In the genomic region with DNA sequence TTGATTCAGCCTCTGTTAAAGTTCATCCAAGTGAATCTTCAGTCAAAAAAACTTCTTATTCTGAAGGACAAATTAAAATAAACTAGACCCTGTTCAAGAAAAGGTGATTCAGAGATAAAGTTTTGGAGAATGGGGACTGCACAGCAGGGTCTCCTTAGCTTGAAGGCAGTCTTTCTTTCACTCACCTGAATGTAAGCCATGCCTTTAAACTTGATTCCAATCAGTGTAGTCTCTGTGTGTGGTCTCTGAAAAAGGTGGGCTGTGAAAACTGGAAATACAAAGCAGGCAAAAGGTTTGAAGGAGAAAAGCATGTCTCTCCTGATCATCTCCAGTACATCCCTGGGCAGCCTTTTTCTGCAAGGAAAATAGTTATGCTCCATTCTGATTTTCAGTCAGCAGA, we compare ENCODE assay signal across 2 cellular contexts.
TF ChIP-seq lines count a peak whose summit lies in the region.

No MANE protein-coding gene starts in this region.

TF ChIP-seq in GM23338, 12 proteins besides CTCF, POLR2A, EP300 and RAD21 (continued from another document and continues in another):
- TF ChIP-seq ZNF462 (CRISPR knock-in tag; IDR thresholded peaks at IDR 0.05) (no peak), ZNF331 (CRISPR knock-in tag; IDR thresholded peaks at IDR 0.05; ENCODE audit: low read depth) (no peak), EZH2phosphoT487 (IDR thresholded peaks at IDR 0.05; ENCODE audit: unreplicated experiment) (no peak), REST (IDR thresholded peaks at IDR 0.05; ENCODE audit: unreplicated experiment) (no peak), ZNF114 (CRISPR knock-in tag; IDR thresholded peaks at IDR 0.05) (no peak), JUNB (IDR thresholded peaks at IDR 0.05; ENCODE audit: unreplicated experiment) (no peak), EZH2 (IDR thresholded peaks at IDR 0.05; ENCODE audit: low read depth, unreplicated experiment) (no peak), CREB1 (CRISPR knock-in tag; IDR thresholded peaks at IDR 0.05; ENCODE audit: low read depth) (no peak), NANOG (IDR thresholded peaks at IDR 0.05; ENCODE audit: borderline replicate concordance) (no peak)
- TF ChIP-seq, protein P1, sequence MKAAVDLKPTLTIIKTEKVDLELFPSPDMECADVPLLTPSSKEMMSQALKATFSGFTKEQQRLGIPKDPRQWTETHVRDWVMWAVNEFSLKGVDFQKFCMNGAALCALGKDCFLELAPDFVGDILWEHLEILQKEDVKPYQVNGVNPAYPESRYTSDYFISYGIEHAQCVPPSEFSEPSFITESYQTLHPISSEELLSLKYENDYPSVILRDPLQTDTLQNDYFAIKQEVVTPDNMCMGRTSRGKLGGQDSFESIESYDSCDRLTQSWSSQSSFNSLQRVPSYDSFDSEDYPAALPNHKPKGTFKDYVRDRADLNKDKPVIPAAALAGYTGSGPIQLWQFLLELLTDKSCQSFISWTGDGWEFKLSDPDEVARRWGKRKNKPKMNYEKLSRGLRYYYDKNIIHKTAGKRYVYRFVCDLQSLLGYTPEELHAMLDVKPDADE (IDR thresholded peaks at IDR 0.05), result no peak

TF ChIP-seq in WTC11, 78 proteins besides CTCF, POLR2A, EP300 and RAD21 (continued from another document):
- TF ChIP-seq, protein P2, sequence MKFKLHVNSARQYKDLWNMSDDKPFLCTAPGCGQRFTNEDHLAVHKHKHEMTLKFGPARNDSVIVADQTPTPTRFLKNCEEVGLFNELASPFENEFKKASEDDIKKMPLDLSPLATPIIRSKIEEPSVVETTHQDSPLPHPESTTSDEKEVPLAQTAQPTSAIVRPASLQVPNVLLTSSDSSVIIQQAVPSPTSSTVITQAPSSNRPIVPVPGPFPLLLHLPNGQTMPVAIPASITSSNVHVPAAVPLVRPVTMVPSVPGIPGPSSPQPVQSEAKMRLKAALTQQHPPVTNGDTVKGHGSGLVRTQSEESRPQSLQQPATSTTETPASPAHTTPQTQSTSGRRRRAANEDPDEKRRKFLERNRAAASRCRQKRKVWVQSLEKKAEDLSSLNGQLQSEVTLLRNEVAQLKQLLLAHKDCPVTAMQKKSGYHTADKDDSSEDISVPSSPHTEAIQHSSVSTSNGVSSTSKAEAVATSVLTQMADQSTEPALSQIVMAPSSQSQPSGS (CRISPR knock-in tag; IDR thresholded peaks at IDR 0.05; ENCODE audit: borderline replicate concordance, low read depth), result no peak
- no peak for TF ChIP-seq ZNF121 (CRISPR knock-in tag; IDR thresholded peaks at IDR 0.05)
- TF ChIP-seq HMGA2 (CRISPR knock-in tag; IDR thresholded peaks at IDR 0.05), result no peak
- TF ChIP-seq NR3C1 (CRISPR knock-in tag; conservative IDR thresholded peaks at IDR 0.05; ENCODE audit: low read depth), result no peak
- no peak for TF ChIP-seq FOXJ3 (CRISPR knock-in tag; IDR thresholded peaks at IDR 0.05; ENCODE audit: borderline replicate concordance)
- TF ChIP-seq FOXP1 (CRISPR knock-in tag; IDR thresholded peaks at IDR 0.05; ENCODE audit: borderline replicate concordance), result no peak
- TF ChIP-seq, protein P3, sequence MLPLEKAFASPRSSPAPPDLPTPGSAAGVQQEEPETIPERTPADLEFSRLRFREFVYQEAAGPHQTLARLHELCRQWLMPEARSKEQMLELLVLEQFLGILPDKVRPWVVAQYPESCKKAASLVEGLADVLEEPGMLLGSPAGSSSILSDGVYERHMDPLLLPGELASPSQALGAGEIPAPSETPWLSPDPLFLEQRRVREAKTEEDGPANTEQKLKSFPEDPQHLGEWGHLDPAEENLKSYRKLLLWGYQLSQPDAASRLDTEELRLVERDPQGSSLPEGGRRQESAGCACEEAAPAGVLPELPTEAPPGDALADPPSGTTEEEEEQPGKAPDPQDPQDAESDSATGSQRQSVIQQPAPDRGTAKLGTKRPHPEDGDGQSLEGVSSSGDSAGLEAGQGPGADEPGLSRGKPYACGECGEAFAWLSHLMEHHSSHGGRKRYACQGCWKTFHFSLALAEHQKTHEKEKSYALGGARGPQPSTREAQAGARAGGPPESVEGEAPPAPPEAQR (CRISPR knock-in tag; IDR thresholded peaks at IDR 0.05), result no peak
